Comparison of ENCODE assay signal across 13 cellular contexts in genomic region chr3:29319262-29319661, GRCh38. TPM values are rescaled to one million over a fixed set of nuclear protein-coding genes. Genes with fewer than 3 reads are reported as not detected.
DNase-seq lines count a peak whose midpoint lies in the region; ATAC-seq and TF ChIP-seq lines count a peak whose summit lies in the region.
"Had no signal": no experiment of that assay in that cellular context is flagged by ENCODE, and none has a peak within 500 bp of the region (broad histone marks: within the 10 kb centered on the region; RNA-seq: fewer than 3 reads in every experiment).

No MANE protein-coding gene starts in this region.

- H3K36me3 Mint-ChIP-seq in CD14-positive monocyte, result no peaks in the 10 kb centered on the region
- H3K36me3 Mint-ChIP-seq in immature natural killer cell, result no peaks in the 10 kb centered on the region
- H3K36me3 Mint-ChIP-seq: activated naive CD8-positive, alpha-beta T cell; CD4-positive, alpha-beta memory T cell had no signal

- intact Hi-C loops in CD14-positive monocyte (cut with micrococcal nuclease), result no loop called here

- no peak overlapping the region for H3K4me3 ChIP-seq in coronary artery

- TF ChIP-seq CTCF in coronary artery (IDR thresholded peaks at IDR 0.05) (no peak), CD14-positive monocyte (IDR thresholded peaks at IDR 0.05) (no peak)

- ATAC-seq in GM18867 (IDR thresholded peaks at IDR 0.05; ENCODE audit: unreplicated experiment) (peak; percentile 83), GM21576 (IDR thresholded peaks at IDR 0.05; ENCODE audit: unreplicated experiment) (peak; percentile 79), HG03159 (IDR thresholded peaks at IDR 0.05; ENCODE audit: unreplicated experiment) (peak; percentile 83)

- H3K4me1 Mint-ChIP-seq in CD14-positive monocyte, result peaks cover 8% of the 10 kb centered on the region
- H3K4me1 Mint-ChIP-seq in immature natural killer cell, result no peaks in the 10 kb centered on the region
- H3K4me1 Mint-ChIP-seq: CD4-positive, alpha-beta memory T cell had no signal

- no peaks in the 10 kb centered on the region for H3K9me3 Mint-ChIP-seq in CD14-positive monocyte
- H3K9me3 Mint-ChIP-seq in immature natural killer cell, result peaks cover 0 to 13% (median 2%) of the 10 kb centered on the region in 6 donors
- H3K9me3 Mint-ChIP-seq: nephron had no signal

- H3K27ac ChIP-seq in coronary artery, result peak overlapping the region; percentile 11 to 20

- no peak for DNase-seq in coronary artery (ENCODE audit: low spot score)
- DNase-seq in CD14-positive monocyte (ENCODE audit: low spot score), result no peak
- no peak for DNase-seq in immature natural killer cell
- DNase-seq in hypothalamus (lab: John Stamatoyannopoulos, UW), result no peak
- no peak for DNase-seq in putamen (ENCODE audit: low spot score)
- DNase-seq: activated CD4-positive, alpha-beta T cell treated with anti-CD3 and anti-CD28 coated beads for 1 hour; CD4-positive, alpha-beta memory T cell; stimulated activated CD4-positive, alpha-beta T cell treated with anti-CD3 and anti-CD28 coated beads, Interleukin-1b, Interleukin-23, amount 100 ng/mL, for 48 hours had no signal

- H3K4me3 Mint-ChIP-seq in CD14-positive monocyte (no peak overlapping the region), immature natural killer cell (no peak overlapping the region)
- H3K4me3 Mint-ChIP-seq: activated naive CD8-positive, alpha-beta T cell; CD4-positive, alpha-beta memory T cell; nephron had no signal

- H3K27me3 Mint-ChIP-seq in CD14-positive monocyte (ENCODE audit: low read depth in 3 of 3) (peaks cover 0 to 1% (median 0%) of the 10 kb centered on the region in 3 donors), immature natural killer cell (ENCODE audit: low read depth in 3 of 3) (peaks cover 0 to 4% (median 0%) of the 10 kb centered on the region in 3 donors)
- H3K27me3 Mint-ChIP-seq: activated naive CD8-positive, alpha-beta T cell; CD4-positive, alpha-beta memory T cell had no signal

- no peak overlapping the region for H3K27ac Mint-ChIP-seq in CD14-positive monocyte
- no peak overlapping the region for H3K27ac Mint-ChIP-seq in immature natural killer cell
- H3K27ac Mint-ChIP-seq: activated naive CD8-positive, alpha-beta T cell; CD4-positive, alpha-beta memory T cell had no signal

RNA-seq across cellular contexts. Expression of gene RBMS3, which starts 38.4 kb away (rescaled TPM):
- polyA plus RNA-seq in CD14-positive monocyte, result not detected
- polyA plus RNA-seq in immature natural killer cell, result not detected
